In the genomic region with DNA sequence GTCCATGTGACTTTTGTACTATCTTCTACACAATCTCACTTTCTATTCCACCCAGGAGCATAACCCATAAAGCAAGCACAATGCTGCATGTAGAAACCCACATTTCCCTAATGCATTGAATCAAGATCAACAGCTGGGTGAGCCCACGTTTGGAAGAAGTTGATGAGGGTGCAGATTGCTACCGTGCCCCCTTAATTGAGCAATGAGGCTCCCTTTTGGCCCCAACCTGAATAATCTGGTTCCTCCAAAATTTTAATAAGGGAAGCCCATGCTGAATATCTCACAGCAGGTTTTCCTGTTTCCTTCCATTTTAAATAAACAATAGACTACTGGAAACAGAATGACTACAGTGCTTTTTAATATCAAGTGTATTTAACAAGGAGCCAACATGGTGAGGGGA, we compare ENCODE assay signal across 28 cellular contexts.
"Had no signal": no experiment of that assay in that cellular context is flagged by ENCODE, and none has a peak within 500 bp of the region (broad histone marks: within the 10 kb centered on the region; RNA-seq: fewer than 3 reads in every experiment).

No MANE protein-coding gene starts in this region.

- H3K4me1 ChIP-seq: adrenal gland, ascending aorta, body of pancreas, breast epithelium had no signal

- H3K27me3 ChIP-seq: adrenal gland, ascending aorta, body of pancreas, brain microvascular endothelial cell, breast epithelium, cardiac muscle cell had no signal

- DNase-seq: activated effector memory CD4-positive, alpha-beta T cell treated with anti-CD3 and anti-CD28 coated beads, Interleukin-2, amount 50 U/mL, for 16 hours; activated effector memory CD4-positive, alpha-beta T cell treated with Interleukin-2 at 50 U/mL for 16 hours; activated gamma-delta T cell; activated gamma-delta T cell treated with Interleukin-2 at 50 U/mL for 16 hours; activated naive CD4-positive, alpha-beta T cell; activated naive CD4-positive, alpha-beta T cell treated with anti-CD3 and anti-CD28 coated beads for 36 hours; activated naive CD4-positive, alpha-beta T cell treated with anti-CD3 and anti-CD28 coated beads, Interleukin-2, amount 10 ng/mL, durations not matched to agents 7 days and 5 days; activated naive CD4-positive, alpha-beta T cell treated with anti-CD3 and anti-CD28 coated beads, Interleukin-2, amount 50 U/mL, for 16 hours; activated naive CD4-positive, alpha-beta T cell treated with Interleukin-2 at 50 U/mL for 16 hours; activated naive CD8-positive, alpha-beta T cell treated with anti-CD3 and anti-CD28 coated beads for 36 hours; activated naive CD8-positive, alpha-beta T cell treated with anti-CD3 and anti-CD28 coated beads, Interleukin-2, amount 10 ng/mL, durations not matched to agents 7 days and 5 days; activated naive CD8-positive, alpha-beta T cell treated with anti-CD3 and anti-CD28 coated beads, Interleukin-2, amount 50 U/mL, for 24 hours; activated T-cell treated with anti-CD3 and anti-CD28 coated beads, Interleukin-2, amount 50 U/mL, for 1 hour; activated T-cell treated with anti-CD3 and anti-CD28 coated beads, Interleukin-2, amount 50 U/mL, for 24 hours; activated T-cell treated with anti-CD3 and anti-CD28 coated beads, Interleukin-2, amount 50 U/mL, for 4 hours; activated T-cell treated with anti-CD3 and anti-CD28 coated beads, Interleukin-2, amount 50 U/mL, for 48 hours; activated T-cell treated with anti-CD3 and anti-CD28 coated beads, Interleukin-2, amount 50 U/mL, for 72 hours; adrenal gland; amniotic stem cell; aorta; body of pancreas; brain microvascular endothelial cell; caudate nucleus; central memory CD4-positive, alpha-beta T cell; cerebellar nuclear complex had no signal

- H3K36me3 ChIP-seq: adrenal gland, ascending aorta, brain microvascular endothelial cell, breast epithelium, cardiac muscle cell had no signal

- H3K4me3 ChIP-seq: adrenal gland, ascending aorta, body of pancreas, breast epithelium, cardiac muscle cell had no signal

- H3K9me3 ChIP-seq: adrenal gland, ascending aorta, body of pancreas, breast epithelium had no signal

- H3K27ac ChIP-seq: adrenal gland, ascending aorta, body of pancreas, brain microvascular endothelial cell, breast epithelium, cardiac muscle cell had no signal
